14 cellular contexts compared by ENCODE assay signal in genomic region chr14:58078068-58078467, GRCh38.
DNase-seq lines count a peak whose midpoint lies in the region; ATAC-seq and TF ChIP-seq lines count a peak whose summit lies in the region.
"Had no signal": no experiment of that assay in that cellular context is flagged by ENCODE, and none has a peak within 500 bp of the region (broad histone marks: within the 10 kb centered on the region; RNA-seq: fewer than 3 reads in every experiment).

No MANE protein-coding gene starts in this region.

- H3K36me3 Mint-ChIP-seq in chondrocyte (ENCODE audit: low read depth), result no peaks in the 10 kb centered on the region
- H3K36me3 Mint-ChIP-seq: CD8-positive, alpha-beta memory T cell; naive B cell; stimulated activated naive B cell treated with anti-CD40 and anti-IgM and Interleukin-4, amounts not matched to agents 10 μg/mL and 1 μg/mL and 100 μg/mL, for 72 hours had no signal

- no peaks in the 10 kb centered on the region for H3K9me2 ChIP-seq in MM.1S (replicated peaks; ENCODE audit: insufficient read depth, low read length)

- H3F3A ChIP-seq in MM.1S (ENCODE audit: insufficient read depth, low read length), result no peaks in the 10 kb centered on the region

- no peak overlapping the region for H3K4me2 ChIP-seq in MM.1S (ENCODE audit: low read depth, low read length)

- no peaks in the 10 kb centered on the region for H3K27me3 Mint-ChIP-seq in chondrocyte (ENCODE audit: low read depth)

- no peaks in the 10 kb centered on the region for H3K79me2 ChIP-seq in MM.1S (ENCODE audit: low read length)

- no peak overlapping the region for H3K27ac ChIP-seq in MM.1S (ENCODE audit: low read length)

- peak overlapping the region; percentile 92 for H3K27ac Mint-ChIP-seq in chondrocyte (ENCODE audit: unreplicated experiment)
- H3K27ac Mint-ChIP-seq: activated CD4-positive, alpha-beta T cell treated with anti-CD3 and anti-CD28 coated beads for 36 hours; activated T-helper 2 cell treated with anti-CD3 and anti-CD28 coated beads, Interferon-gamma antibody, Interleukin-2, Interleukin-4, amounts not matched to agents 10 μg/mL and 5 μg/mL and 100 μg/mL, durations not matched to agents 14 hours and 24 hours and 36 hours; CD8-positive, alpha-beta memory T cell; naive B cell; stimulated activated naive B cell treated with anti-CD40 and anti-IgM and Interleukin-4, amounts not matched to agents 10 μg/mL and 1 μg/mL and 100 μg/mL, for 72 hours had no signal

- H4K20me1 ChIP-seq in MM.1S (ENCODE audit: insufficient read depth, low read length), result no peaks in the 10 kb centered on the region

- H2AFZ ChIP-seq in MM.1S (ENCODE audit: low read length), result no peak overlapping the region

- peaks cover 53% of the 10 kb centered on the region for H3K4me1 Mint-ChIP-seq in chondrocyte (ENCODE audit: low read depth)
- H3K4me1 Mint-ChIP-seq: CD8-positive, alpha-beta memory T cell; naive B cell; stimulated activated naive B cell treated with anti-CD40 and anti-IgM and Interleukin-4, amounts not matched to agents 10 μg/mL and 1 μg/mL and 100 μg/mL, for 72 hours had no signal

- no peak for TF ChIP-seq CTCF in chondrocyte (IDR thresholded peaks at IDR 0.05)
- TF ChIP-seq CTCF in MM.1S (IDR thresholded peaks at IDR 0.05; ENCODE audit: low read length), result no peak

- no peaks in the 10 kb centered on the region for H3K9me3 Mint-ChIP-seq in chondrocyte (ENCODE audit: low read depth)
- H3K9me3 Mint-ChIP-seq: activated T-helper 2 cell treated with anti-CD3 and anti-CD28 coated beads, Interferon-gamma antibody, Interleukin-2, Interleukin-4, amounts not matched to agents 10 μg/mL and 5 μg/mL and 100 μg/mL, durations not matched to agents 14 hours and 24 hours and 36 hours; CD8-positive, alpha-beta memory T cell; stimulated activated naive B cell treated with anti-CD40 and anti-IgM and Interleukin-4, amounts not matched to agents 10 μg/mL and 1 μg/mL and 100 μg/mL, for 72 hours had no signal

- H3K4me3 ChIP-seq in MM.1S (ENCODE audit: low read length), result no peak overlapping the region
- H3K4me3 ChIP-seq: GM12878 had no signal

- no peaks in the 10 kb centered on the region for H3K4me1 ChIP-seq in MM.1S (ENCODE audit: low read length)

- H3K9me3 ChIP-seq in MM.1S (replicated peaks; ENCODE audit: insufficient read depth, low read length), result no peaks in the 10 kb centered on the region

- ATAC-seq in HG02981 (IDR thresholded peaks at IDR 0.05; ENCODE audit: unreplicated experiment) (no peak), HG03095 (IDR thresholded peaks at IDR 0.05; ENCODE audit: unreplicated experiment) (no peak)
- ATAC-seq: activated CD4-positive, alpha-beta T cell treated with anti-CD3 and anti-CD28 coated beads for 36 hours; GM12878; stimulated activated naive B cell treated with anti-CD40 and anti-IgM and Interleukin-4, amounts not matched to agents 10 μg/mL and 1 μg/mL and 100 μg/mL, for 72 hours had no signal

- H3K9ac ChIP-seq in MM.1S (ENCODE audit: low read length), result no peak overlapping the region

- H3K27me3 ChIP-seq in MM.1S (replicated peaks; ENCODE audit: insufficient read depth, low read length), result no peaks in the 10 kb centered on the region

- DNase-seq in Daoy (ENCODE audit: low read depth) (peak; percentile 68), NCI-H226 (peak; percentile 84), chondrocyte (ENCODE audit: low spot score) (no peak), myocyte (ENCODE audit: low read depth) (peak; percentile 81), MM.1S (no peak), NCI-H2196 treated with DMSO at 0.1 percent for 48 hours (lab: John Stamatoyannopoulos, UW; ENCODE audit: unreplicated experiment) (no peak)
- DNase-seq: activated CD4-positive, alpha-beta T cell treated with anti-CD3 and anti-CD28 coated beads for 36 hours; CD8-positive, alpha-beta memory T cell; naive B cell; stimulated activated naive B cell treated with anti-CD40 and anti-IgM and Interleukin-4, amounts not matched to agents 10 μg/mL and 1 μg/mL and 100 μg/mL, for 72 hours had no signal

- H3K4me3 Mint-ChIP-seq in chondrocyte (ENCODE audit: unreplicated experiment), result peak overlapping the region; percentile 31
- H3K4me3 Mint-ChIP-seq: activated CD4-positive, alpha-beta T cell treated with anti-CD3 and anti-CD28 coated beads for 36 hours; CD8-positive, alpha-beta memory T cell; naive B cell; stimulated activated naive B cell treated with anti-CD40 and anti-IgM and Interleukin-4, amounts not matched to agents 10 μg/mL and 1 μg/mL and 100 μg/mL, for 72 hours had no signal

- no peaks in the 10 kb centered on the region for H3K36me3 ChIP-seq in MM.1S (replicated peaks; ENCODE audit: insufficient read depth, low read length)

Comparison
In these comparisons a context has a peak if more than half of its experiments do, and no peak if none do; other contexts are left out.
1. DNase-seq: peak in Daoy (single experiment), NCI-H226 (single experiment) and myocyte (single experiment); none in chondrocyte (single experiment), MM.1S (single experiment) and NCI-H2196 treated with DMSO at 0.1 percent for 48 hours (single experiment).